Comparison of ENCODE assay signal across 1 cellular context in the genomic region with DNA sequence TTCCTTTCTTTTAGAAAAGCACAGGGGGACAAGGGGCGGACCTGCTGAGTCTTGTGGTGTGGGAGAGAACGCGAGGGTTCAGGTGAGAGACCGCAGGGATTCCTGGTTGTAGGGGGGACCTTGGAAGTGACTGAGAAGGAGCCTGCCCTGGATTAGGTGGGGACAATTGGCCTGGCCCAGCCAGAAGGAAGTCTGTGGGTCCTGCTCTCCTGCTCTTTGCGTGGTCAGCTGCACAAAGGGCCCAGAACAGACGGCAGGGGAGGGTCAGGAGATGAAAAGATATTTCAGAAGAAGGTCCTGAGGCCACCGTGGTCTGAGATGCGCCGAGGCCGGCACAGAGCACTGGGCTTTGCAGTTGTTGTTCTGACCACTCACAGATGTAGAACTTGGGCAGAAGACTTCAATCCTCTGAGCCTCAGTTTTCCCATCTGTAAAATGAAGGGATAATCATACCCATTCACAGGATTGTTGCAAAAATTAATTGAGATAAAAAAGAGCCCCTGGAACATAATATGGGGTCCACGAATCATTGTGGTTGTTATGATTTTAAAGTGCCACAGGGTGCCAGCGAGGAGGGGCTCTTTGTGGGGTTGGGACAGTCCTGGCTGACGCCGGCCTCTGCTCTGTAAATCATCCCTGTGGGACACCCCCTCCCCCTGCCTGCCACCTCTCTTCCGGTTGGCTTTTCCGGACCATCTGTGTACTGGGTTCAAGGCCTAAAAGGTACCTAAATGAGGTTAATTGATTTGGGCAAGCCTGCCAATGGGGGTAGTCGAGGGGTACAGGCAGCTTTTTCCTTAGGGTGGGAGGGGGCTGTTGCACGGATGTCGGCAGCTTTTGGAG.
TF ChIP-seq lines count a peak whose summit lies in the region.

No MANE protein-coding gene starts in this region.

TF ChIP-seq in HEK293T, 16 proteins besides CTCF, POLR2A, EP300 and RAD21 (continued from another document):
- no peak for TF ChIP-seq CTBP1 (IDR thresholded peaks at IDR 0.05; ENCODE audit: borderline replicate concordance)
